Comparison of ENCODE assay signal across 1 cellular context in the genomic region with DNA sequence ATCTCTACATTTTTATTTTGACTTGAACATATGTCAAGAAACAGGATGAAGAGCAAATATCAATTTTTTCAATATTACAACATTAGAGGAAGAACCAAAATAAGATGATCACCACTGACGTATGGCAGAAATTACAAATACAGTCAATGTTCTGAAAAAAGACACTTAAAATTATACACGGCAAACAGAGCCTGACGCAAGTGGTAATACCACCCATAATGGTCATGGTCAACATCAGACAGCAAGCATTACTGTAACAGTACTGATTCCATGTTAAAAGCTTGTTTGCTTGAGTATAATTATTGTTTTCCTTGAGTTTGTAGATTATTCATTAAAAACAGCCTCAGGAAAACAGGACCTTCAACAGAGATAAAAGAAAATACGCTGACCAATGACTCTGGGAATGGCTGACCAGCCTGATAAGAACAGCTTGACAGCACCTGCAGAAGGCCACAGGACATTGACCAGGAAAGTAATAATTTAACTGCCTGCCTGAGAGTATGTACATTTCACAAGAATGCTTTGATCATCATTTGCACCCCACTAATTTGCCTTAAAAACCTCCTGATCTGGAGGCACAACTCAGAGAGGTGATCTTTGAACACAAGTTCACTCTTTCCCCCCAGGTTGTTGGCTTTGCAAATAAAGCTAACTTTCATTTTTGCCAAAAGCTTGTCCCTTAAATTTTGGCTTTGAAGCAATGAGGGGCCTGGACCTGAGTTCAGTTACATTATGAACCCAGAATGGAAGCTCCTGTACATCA.
TF ChIP-seq lines count a peak whose summit lies in the region.

No MANE protein-coding gene starts in this region.

TF ChIP-seq in HepG2, 621 proteins besides CTCF, POLR2A, EP300 and RAD21 (continued from another document and continues in another):
- TF ChIP-seq, protein P1, sequence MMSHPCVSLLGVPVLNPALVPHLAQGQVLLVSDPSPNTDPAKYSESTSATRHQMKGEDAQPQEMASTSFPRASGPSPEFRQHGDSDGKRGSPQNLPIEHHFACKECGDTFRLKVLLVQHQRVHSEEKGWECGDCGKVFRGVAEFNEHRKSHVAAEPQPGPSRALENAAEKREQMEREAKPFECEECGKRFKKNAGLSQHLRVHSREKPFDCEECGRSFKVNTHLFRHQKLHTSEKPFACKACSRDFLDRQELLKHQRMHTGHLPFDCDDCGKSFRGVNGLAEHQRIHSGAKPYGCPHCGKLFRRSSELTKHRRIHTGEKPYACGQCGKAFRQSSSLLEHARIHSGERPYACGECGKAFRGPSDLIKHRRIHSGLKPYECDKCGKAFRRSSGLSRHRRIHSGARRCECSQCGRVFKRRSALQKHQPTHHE (CRISPR knock-in tag; IDR thresholded peaks at IDR 0.05; ENCODE audit: borderline replicate concordance): no peak
- TF ChIP-seq, protein P2, sequence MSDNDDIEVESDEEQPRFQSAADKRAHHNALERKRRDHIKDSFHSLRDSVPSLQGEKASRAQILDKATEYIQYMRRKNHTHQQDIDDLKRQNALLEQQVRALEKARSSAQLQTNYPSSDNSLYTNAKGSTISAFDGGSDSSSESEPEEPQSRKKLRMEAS (IDR thresholded peaks at IDR 0.05): peak; percentile 49
- TF ChIP-seq ZNF160 (CRISPR knock-in tag; IDR thresholded peaks at IDR 0.05) (no peak), GTF3A (CRISPR knock-in tag; conservative IDR thresholded peaks at IDR 0.05) (no peak), SMAD3 (CRISPR knock-in tag; IDR thresholded peaks at IDR 0.05) (peak; percentile 89), KDM5A (IDR thresholded peaks at IDR 0.05; ENCODE audit: borderline replicate concordance, low read length) (no peak; the same call in 1 of the 2 replicates), ETV5 (CRISPR knock-in tag; IDR thresholded peaks at IDR 0.05; ENCODE audit: borderline replicate concordance) (peak; percentile 77), ZNF468 (CRISPR knock-in tag; IDR thresholded peaks at IDR 0.05) (no peak), SP2 (CRISPR knock-in tag; IDR thresholded peaks at IDR 0.05) (no peak), TP53 (CRISPR knock-in tag; conservative IDR thresholded peaks at IDR 0.05) (no peak), ZNF251 (CRISPR knock-in tag; IDR thresholded peaks at IDR 0.05) (no peak), ADNP (CRISPR knock-in tag; IDR thresholded peaks at IDR 0.05) (no peak), SYNCRIP (IDR thresholded peaks at IDR 0.05; ENCODE audit: insufficient read depth, low read depth, low read length) (no peak), ZNF709 (CRISPR knock-in tag; IDR thresholded peaks at IDR 0.05) (no peak; the same call in 1 of the 2 replicates), FOXC1 (CRISPR knock-in tag; IDR thresholded peaks at IDR 0.05; ENCODE audit: borderline replicate concordance) (peak; percentile 53; the same call in 1 of the 2 replicates), GABPA (IDR thresholded peaks at IDR 0.05; ENCODE audit: low read depth, low read length) (no peak), GABPA (CRISPR knock-in tag; IDR thresholded peaks at IDR 0.05; ENCODE audit: low read depth) (no peak; the same call in 1 of the 2 replicates), NFE2L2 (IDR thresholded peaks at IDR 0.05; ENCODE audit: low read length) (no peak), KLF12 (CRISPR knock-in tag; IDR thresholded peaks at IDR 0.05; ENCODE audit: borderline replicate concordance) (no peak), HOXD1 (CRISPR knock-in tag; IDR thresholded peaks at IDR 0.05) (peak; percentile 79; the same call in 1 of the 2 replicates), NAIF1 (CRISPR knock-in tag; IDR thresholded peaks at IDR 0.05; ENCODE audit: borderline replicate concordance) (no peak), ARNT (IDR thresholded peaks at IDR 0.05) (no peak), ZNF780A (CRISPR knock-in tag; IDR thresholded peaks at IDR 0.05) (no peak), IRF2 (CRISPR knock-in tag; IDR thresholded peaks at IDR 0.05) (peak; percentile 84), ZNF547 (CRISPR knock-in tag; IDR thresholded peaks at IDR 0.05) (no peak), ZNF180 (CRISPR knock-in tag; IDR thresholded peaks at IDR 0.05; ENCODE audit: borderline replicate concordance, low read depth) (no peak), ZMYM2 (CRISPR knock-in tag; IDR thresholded peaks at IDR 0.05) (0 out of 2 replicates have a peak, but pooled peaks have one; percentile 57), SOX13 (IDR thresholded peaks at IDR 0.05) (peak; percentile 57; the same call in 1 of the 2 replicates), SOX13 (CRISPR knock-in tag; conservative IDR thresholded peaks at IDR 0.05 in 1 of 2, IDR thresholded peaks at IDR 0.05 in 1 of 2) (peak in 1 of 2 experiments; percentile 93; a peak in 2 of 4 replicates), ZFP62 (CRISPR knock-in tag; IDR thresholded peaks at IDR 0.05) (no peak), ZEB1 (IDR thresholded peaks at IDR 0.05; ENCODE audit: insufficient replicate concordance, low read depth) (peak; percentile 86), FOXK1 (CRISPR knock-in tag; IDR thresholded peaks at IDR 0.05; ENCODE audit: borderline replicate concordance, low read depth) (peak; percentile 63), RCOR2 (CRISPR knock-in tag; IDR thresholded peaks at IDR 0.05) (peak; percentile 78), ZNF720 (CRISPR knock-in tag; IDR thresholded peaks at IDR 0.05) (no peak), ZNF773 (CRISPR knock-in tag; IDR thresholded peaks at IDR 0.05; ENCODE audit: borderline replicate concordance) (no peak), ZNF644 (CRISPR knock-in tag; IDR thresholded peaks at IDR 0.05; ENCODE audit: low read depth) (0 out of 2 replicates have a peak, but pooled peaks have one; percentile 25), RFX1 (IDR thresholded peaks at IDR 0.05) (no peak), POGZ (CRISPR knock-in tag; IDR thresholded peaks at IDR 0.05) (peak; percentile 89), FOXK2 (IDR thresholded peaks at IDR 0.05) (no peak), MEIS1 (CRISPR knock-in tag; IDR thresholded peaks at IDR 0.05; ENCODE audit: borderline replicate concordance) (peak; percentile 74; the same call in 1 of the 2 replicates), ZNF605 (CRISPR knock-in tag; IDR thresholded peaks at IDR 0.05) (0 out of 2 replicates have a peak, but pooled peaks have one; percentile 46), ZNF230 (CRISPR knock-in tag; IDR thresholded peaks at IDR 0.05) (no peak), MTA1 (CRISPR knock-in tag; IDR thresholded peaks at IDR 0.05; ENCODE audit: borderline replicate concordance) (no peak; the same call in 1 of the 2 replicates), NFRKB (IDR thresholded peaks at IDR 0.05) (no peak), SP140L (CRISPR knock-in tag; IDR thresholded peaks at IDR 0.05; ENCODE audit: borderline replicate concordance) (peak; percentile 53; the same call in 1 of the 2 replicates), NRL (CRISPR knock-in tag; IDR thresholded peaks at IDR 0.05; ENCODE audit: borderline replicate concordance) (no peak), TBL1XR1 (IDR thresholded peaks at IDR 0.05; ENCODE audit: borderline replicate concordance, low read length, partially characterized antibody) (peak; percentile 70), ERF (CRISPR knock-in tag; IDR thresholded peaks at IDR 0.05) (peak; percentile 27; the same call in 1 of the 2 replicates), RBM39 (IDR thresholded peaks at IDR 0.05; ENCODE audit: low read depth, low read length, poor library complexity, severe bottlenecking) (no peak), MTF2 (CRISPR knock-in tag; IDR thresholded peaks at IDR 0.05; ENCODE audit: borderline replicate concordance) (no peak), HOXA7 (CRISPR knock-in tag; IDR thresholded peaks at IDR 0.05) (no peak), EEA1 (CRISPR knock-in tag; IDR thresholded peaks at IDR 0.05; ENCODE audit: borderline replicate concordance) (no peak), ZNF446 (CRISPR knock-in tag; IDR thresholded peaks at IDR 0.05) (no peak), SP5 (CRISPR knock-in tag; IDR thresholded peaks at IDR 0.05; ENCODE audit: borderline replicate concordance, low read depth) (peak; percentile 47; the same call in 1 of the 2 replicates)
- TF ChIP-seq, protein P3, sequence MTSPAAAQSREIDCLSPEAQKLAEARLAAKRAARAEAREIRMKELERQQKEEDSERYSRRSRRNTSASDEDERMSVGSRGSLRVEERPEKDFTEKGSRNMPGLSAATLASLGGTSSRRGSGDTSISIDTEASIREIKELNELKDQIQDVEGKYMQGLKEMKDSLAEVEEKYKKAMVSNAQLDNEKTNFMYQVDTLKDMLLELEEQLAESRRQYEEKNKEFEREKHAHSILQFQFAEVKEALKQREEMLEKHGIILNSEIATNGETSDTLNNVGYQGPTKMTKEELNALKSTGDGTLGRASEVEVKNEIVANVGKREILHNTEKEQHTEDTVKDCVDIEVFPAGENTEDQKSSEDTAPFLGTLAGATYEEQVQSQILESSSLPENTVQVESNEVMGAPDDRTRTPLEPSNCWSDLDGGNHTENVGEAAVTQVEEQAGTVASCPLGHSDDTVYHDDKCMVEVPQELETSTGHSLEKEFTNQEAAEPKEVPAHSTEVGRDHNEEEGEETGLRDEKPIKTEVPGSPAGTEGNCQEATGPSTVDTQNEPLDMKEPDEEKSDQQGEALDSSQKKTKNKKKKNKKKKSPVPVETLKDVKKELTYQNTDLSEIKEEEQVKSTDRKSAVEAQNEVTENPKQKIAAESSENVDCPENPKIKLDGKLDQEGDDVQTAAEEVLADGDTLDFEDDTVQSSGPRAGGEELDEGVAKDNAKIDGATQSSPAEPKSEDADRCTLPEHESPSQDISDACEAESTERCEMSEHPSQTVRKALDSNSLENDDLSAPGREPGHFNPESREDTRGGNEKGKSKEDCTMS (CRISPR knock-in tag; conservative IDR thresholded peaks at IDR 0.05): no peak
- TF ChIP-seq, protein P4, sequence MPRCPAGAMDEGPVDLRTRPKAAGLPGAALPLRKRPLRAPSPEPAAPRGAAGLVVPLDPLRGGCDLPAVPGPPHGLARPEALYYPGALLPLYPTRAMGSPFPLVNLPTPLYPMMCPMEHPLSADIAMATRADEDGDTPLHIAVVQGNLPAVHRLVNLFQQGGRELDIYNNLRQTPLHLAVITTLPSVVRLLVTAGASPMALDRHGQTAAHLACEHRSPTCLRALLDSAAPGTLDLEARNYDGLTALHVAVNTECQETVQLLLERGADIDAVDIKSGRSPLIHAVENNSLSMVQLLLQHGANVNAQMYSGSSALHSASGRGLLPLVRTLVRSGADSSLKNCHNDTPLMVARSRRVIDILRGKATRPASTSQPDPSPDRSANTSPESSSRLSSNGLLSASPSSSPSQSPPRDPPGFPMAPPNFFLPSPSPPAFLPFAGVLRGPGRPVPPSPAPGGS (CRISPR knock-in tag; IDR thresholded peaks at IDR 0.05): no peak
- TF ChIP-seq, protein P5, sequence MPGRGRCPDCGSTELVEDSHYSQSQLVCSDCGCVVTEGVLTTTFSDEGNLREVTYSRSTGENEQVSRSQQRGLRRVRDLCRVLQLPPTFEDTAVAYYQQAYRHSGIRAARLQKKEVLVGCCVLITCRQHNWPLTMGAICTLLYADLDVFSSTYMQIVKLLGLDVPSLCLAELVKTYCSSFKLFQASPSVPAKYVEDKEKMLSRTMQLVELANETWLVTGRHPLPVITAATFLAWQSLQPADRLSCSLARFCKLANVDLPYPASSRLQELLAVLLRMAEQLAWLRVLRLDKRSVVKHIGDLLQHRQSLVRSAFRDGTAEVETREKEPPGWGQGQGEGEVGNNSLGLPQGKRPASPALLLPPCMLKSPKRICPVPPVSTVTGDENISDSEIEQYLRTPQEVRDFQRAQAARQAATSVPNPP (CRISPR knock-in tag; IDR thresholded peaks at IDR 0.05): peak; percentile 90
- TF ChIP-seq, protein P6, sequence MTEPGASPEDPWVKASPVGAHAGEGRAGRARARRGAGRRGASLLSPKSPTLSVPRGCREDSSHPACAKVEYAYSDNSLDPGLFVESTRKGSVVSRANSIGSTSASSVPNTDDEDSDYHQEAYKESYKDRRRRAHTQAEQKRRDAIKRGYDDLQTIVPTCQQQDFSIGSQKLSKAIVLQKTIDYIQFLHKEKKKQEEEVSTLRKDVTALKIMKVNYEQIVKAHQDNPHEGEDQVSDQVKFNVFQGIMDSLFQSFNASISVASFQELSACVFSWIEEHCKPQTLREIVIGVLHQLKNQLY (CRISPR knock-in tag; IDR thresholded peaks at IDR 0.05): peak; percentile 46; the same call in 1 of the 2 replicates
- TF ChIP-seq, protein P7, sequence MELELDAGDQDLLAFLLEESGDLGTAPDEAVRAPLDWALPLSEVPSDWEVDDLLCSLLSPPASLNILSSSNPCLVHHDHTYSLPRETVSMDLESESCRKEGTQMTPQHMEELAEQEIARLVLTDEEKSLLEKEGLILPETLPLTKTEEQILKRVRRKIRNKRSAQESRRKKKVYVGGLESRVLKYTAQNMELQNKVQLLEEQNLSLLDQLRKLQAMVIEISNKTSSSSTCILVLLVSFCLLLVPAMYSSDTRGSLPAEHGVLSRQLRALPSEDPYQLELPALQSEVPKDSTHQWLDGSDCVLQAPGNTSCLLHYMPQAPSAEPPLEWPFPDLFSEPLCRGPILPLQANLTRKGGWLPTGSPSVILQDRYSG (CRISPR knock-in tag; IDR thresholded peaks at IDR 0.05): no peak
- TF ChIP-seq, protein P8, sequence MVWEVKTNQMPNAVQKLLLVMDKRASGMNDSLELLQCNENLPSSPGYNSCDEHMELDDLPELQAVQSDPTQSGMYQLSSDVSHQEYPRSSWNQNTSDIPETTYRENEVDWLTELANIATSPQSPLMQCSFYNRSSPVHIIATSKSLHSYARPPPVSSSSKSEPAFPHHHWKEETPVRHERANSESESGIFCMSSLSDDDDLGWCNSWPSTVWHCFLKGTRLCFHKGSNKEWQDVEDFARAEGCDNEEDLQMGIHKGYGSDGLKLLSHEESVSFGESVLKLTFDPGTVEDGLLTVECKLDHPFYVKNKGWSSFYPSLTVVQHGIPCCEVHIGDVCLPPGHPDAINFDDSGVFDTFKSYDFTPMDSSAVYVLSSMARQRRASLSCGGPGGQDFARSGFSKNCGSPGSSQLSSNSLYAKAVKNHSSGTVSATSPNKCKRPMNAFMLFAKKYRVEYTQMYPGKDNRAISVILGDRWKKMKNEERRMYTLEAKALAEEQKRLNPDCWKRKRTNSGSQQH (CRISPR knock-in tag; IDR thresholded peaks at IDR 0.05; ENCODE audit: low read depth): no peak
- TF ChIP-seq, protein P9, sequence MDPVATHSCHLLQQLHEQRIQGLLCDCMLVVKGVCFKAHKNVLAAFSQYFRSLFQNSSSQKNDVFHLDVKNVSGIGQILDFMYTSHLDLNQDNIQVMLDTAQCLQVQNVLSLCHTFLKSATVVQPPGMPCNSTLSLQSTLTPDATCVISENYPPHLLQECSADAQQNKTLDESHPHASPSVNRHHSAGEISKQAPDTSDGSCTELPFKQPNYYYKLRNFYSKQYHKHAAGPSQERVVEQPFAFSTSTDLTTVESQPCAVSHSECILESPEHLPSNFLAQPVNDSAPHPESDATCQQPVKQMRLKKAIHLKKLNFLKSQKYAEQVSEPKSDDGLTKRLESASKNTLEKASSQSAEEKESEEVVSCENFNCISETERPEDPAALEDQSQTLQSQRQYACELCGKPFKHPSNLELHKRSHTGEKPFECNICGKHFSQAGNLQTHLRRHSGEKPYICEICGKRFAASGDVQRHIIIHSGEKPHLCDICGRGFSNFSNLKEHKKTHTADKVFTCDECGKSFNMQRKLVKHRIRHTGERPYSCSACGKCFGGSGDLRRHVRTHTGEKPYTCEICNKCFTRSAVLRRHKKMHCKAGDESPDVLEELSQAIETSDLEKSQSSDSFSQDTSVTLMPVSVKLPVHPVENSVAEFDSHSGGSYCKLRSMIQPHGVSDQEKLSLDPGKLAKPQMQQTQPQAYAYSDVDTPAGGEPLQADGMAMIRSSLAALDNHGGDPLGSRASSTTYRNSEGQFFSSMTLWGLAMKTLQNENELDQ (CRISPR knock-in tag; IDR thresholded peaks at IDR 0.05; ENCODE audit: borderline replicate concordance): no peak
- TF ChIP-seq, protein P10, sequence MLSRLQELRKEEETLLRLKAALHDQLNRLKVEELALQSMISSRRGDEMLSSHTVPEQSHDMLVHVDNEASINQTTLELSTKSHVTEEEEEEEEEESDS (CRISPR knock-in tag; IDR thresholded peaks at IDR 0.05; ENCODE audit: borderline replicate concordance): no peak
